Comparison of ENCODE assay signal across 11 cellular contexts in the genomic region with DNA sequence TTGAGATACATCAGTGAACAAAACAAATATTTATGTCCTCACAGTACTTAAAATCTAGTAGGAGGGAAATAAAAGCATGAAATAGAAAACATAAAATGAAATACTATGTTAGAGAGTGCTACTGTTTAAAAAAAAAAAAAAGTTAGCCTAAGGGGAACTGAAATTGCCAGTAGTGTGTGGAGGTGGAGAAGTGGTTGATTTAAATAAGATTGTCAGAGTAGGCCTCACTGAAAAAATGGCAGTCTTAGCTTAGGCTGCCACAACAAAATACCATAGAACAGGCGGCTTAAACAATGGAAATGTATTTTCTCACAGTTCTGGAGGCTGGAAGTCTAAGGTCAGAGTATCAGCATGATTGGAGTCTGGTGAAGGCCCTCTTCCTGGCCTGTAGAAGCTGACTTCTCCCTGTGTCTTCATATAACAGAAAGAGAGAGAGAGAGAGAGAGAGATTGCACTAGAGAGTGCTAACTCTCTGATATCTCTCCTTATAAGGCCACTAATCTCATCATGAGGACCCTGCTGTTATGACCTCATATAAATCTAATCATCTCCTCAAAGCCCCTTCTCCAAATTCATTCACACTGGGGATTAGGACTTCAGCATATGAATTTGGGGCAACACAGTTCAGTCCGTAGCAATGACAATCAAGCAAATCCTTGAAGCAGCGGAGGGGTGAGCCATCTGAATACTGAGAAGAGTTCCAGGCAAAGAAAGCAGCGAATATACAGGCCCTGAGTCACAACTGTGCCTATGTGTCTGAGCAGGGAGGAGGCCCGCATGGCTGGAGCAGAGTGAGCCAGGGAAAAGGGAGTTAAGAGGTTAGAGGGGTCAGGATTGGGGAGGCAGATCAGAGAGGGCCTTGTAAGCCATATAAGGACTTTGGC.
DNase-seq lines count a peak whose midpoint lies in the region; ATAC-seq and TF ChIP-seq lines count a peak whose summit lies in the region.
"Had no signal": no experiment of that assay in that cellular context is flagged by ENCODE, and none has a peak within 500 bp of the region (broad histone marks: within the 10 kb centered on the region; RNA-seq: fewer than 3 reads in every experiment).

No MANE protein-coding gene starts in this region.

- peak overlapping the region; percentile 72 for H3K27ac Mint-ChIP-seq in dendritic cell treated with granulocyte-macrophage colony-stimulating factor and Interleukin-4, amounts not matched to agents 40 ng/mL and 50 ng/mL, for 4 days

- in situ Hi-C loops in brain microvascular endothelial cell (cut with HindIII; ENCODE audit: low pct_ligation_motif_present, low sequenced_read_pairs), result no loop called here

- no peaks in the 10 kb centered on the region for H3K36me3 Mint-ChIP-seq in dendritic cell treated with granulocyte-macrophage colony-stimulating factor and Interleukin-4, amounts not matched to agents 40 ng/mL and 50 ng/mL, for 4 days (ENCODE audit: low read depth)

- H3K9me3 Mint-ChIP-seq in dendritic cell treated with granulocyte-macrophage colony-stimulating factor and Interleukin-4, amounts not matched to agents 40 ng/mL and 50 ng/mL, for 4 days, result no peaks in the 10 kb centered on the region

- peaks cover 17% of the 10 kb centered on the region for H3K4me1 Mint-ChIP-seq in dendritic cell treated with granulocyte-macrophage colony-stimulating factor and Interleukin-4, amounts not matched to agents 40 ng/mL and 50 ng/mL, for 4 days (ENCODE audit: low read depth)

- H3K4me3 ChIP-seq in brain microvascular endothelial cell (ENCODE audit: low read depth, low read length), result no peak overlapping the region
- H3K4me3 ChIP-seq: thyroid gland had no signal

- intact Hi-C loops in dendritic cell treated with granulocyte-macrophage colony-stimulating factor and Interleukin-4, amounts not matched to agents 40 ng/mL and 50 ng/mL, for 4 days (cut with micrococcal nuclease), result no loop called here

- H3K27ac ChIP-seq in brain microvascular endothelial cell, result no peak overlapping the region
- H3K27ac ChIP-seq: thyroid gland had no signal

- no peaks in the 10 kb centered on the region for H3K27me3 ChIP-seq in brain microvascular endothelial cell (replicated peaks)
- H3K27me3 ChIP-seq: thyroid gland had no signal

- ATAC-seq in GM21515 (IDR thresholded peaks at IDR 0.05; ENCODE audit: unreplicated experiment), result peak; percentile 82
- ATAC-seq in HG03354 (IDR thresholded peaks at IDR 0.05; ENCODE audit: poor library complexity, severe bottlenecking, unreplicated experiment), result peak; percentile 88

- no peak overlapping the region for H3K4me3 Mint-ChIP-seq in dendritic cell treated with granulocyte-macrophage colony-stimulating factor and Interleukin-4, amounts not matched to agents 40 ng/mL and 50 ng/mL, for 4 days

- H3K27me3 Mint-ChIP-seq in dendritic cell treated with granulocyte-macrophage colony-stimulating factor and Interleukin-4, amounts not matched to agents 40 ng/mL and 50 ng/mL, for 4 days, result no peaks in the 10 kb centered on the region

- DNase-seq in GM10266 (ENCODE audit: extremely low spot score) (peak; percentile 76), DMS79 treated with DMSO at 0.1 percent for 48 hours (lab: John Stamatoyannopoulos, UW) (no peak), brain microvascular endothelial cell (no peak), UCSD-AML1 (lab: John Stamatoyannopoulos, UW; ENCODE audit: unreplicated experiment) (no peak)
- no peak for DNase-seq in stimulated activated CD4-positive, alpha-beta T cell treated with anti-CD3 and anti-CD28 coated beads, Interleukin-4, amount 100 ng/mL, for 4 hours
- DNase-seq: Calu3, NCI-H1930, thyroid gland had no signal

- no peaks in the 10 kb centered on the region for H3K36me3 ChIP-seq in brain microvascular endothelial cell (replicated peaks)
- H3K36me3 ChIP-seq: thyroid gland had no signal

- TF ChIP-seq CTCF in GM10266 (IDR thresholded peaks at IDR 0.05; ENCODE audit: control insufficient read depth, insufficient read depth, low read depth, missing control alignments), result no peak
- TF ChIP-seq CTCF in brain microvascular endothelial cell (IDR thresholded peaks at IDR 0.05; ENCODE audit: low read depth, low read length, missing control alignments), result no peak
